In genomic region chr12:19561411-19561961, GRCh38 we compare ENCODE assay signal across 18 cellular contexts.
A peak's percentile ranks its signal among the peaks of the same experiment; 100 is the strongest.
DNase-seq lines count a peak whose midpoint lies in the region; ATAC-seq and TF ChIP-seq lines count a peak whose summit lies in the region.
"Had no signal": no experiment of that assay in that cellular context is flagged by ENCODE, and none has a peak within 500 bp of the region (broad histone marks: within the 10 kb centered on the region; RNA-seq: fewer than 3 reads in every experiment).

No MANE protein-coding gene starts in this region.

- H3K9me3 ChIP-seq in DND-41 (ENCODE audit: insufficient read depth, low read length, severe bottlenecking) (no peaks in the 10 kb centered on the region), IMR-90 (ENCODE audit: control insufficient read depth, insufficient read depth, low read length) (no peaks in the 10 kb centered on the region), parathyroid adenoma (ENCODE audit: control insufficient read depth, low read length) (no peaks in the 10 kb centered on the region)
- H3K9me3 ChIP-seq: HAP-1 had no signal

- H3K9me1 ChIP-seq in IMR-90 (ENCODE audit: insufficient read depth, low read length) = no peaks in the 10 kb centered on the region

- H2AFZ ChIP-seq in DND-41 (ENCODE audit: low read depth, low read length) (no peak overlapping the region), IMR-90 (replicated peaks; ENCODE audit: low read length, poor library complexity) (no peak overlapping the region), parathyroid adenoma (no peak overlapping the region)
- H2AFZ ChIP-seq: PC-9 had no signal

- H3K27me3 ChIP-seq in DND-41 (ENCODE audit: insufficient read depth, low read length, poor library complexity) (no peaks in the 10 kb centered on the region), IMR-90 (ENCODE audit: control insufficient read depth, insufficient read depth, low read length) (no peaks in the 10 kb centered on the region), parathyroid adenoma (ENCODE audit: control insufficient read depth, insufficient read depth, low read length) (no peaks in the 10 kb centered on the region)

- no peak overlapping the region for H2BK5ac ChIP-seq in IMR-90 (ENCODE audit: low read depth, low read length, poor library complexity, severe bottlenecking)

- H3K23ac ChIP-seq in IMR-90 (ENCODE audit: low read depth, low read length) = 0 out of 2 replicates have a peak overlapping the region, but pooled peaks have one; percentile 24

- no peak overlapping the region for H3K18ac ChIP-seq in IMR-90 (ENCODE audit: low read depth, low read length)

- no peak overlapping the region for H3K27ac Mint-ChIP-seq in chondrocyte (ENCODE audit: unreplicated experiment)
- H3K27ac Mint-ChIP-seq: CD14-positive monocyte had no signal

- H3K4me2 ChIP-seq in DND-41 (ENCODE audit: insufficient read depth, low read length) (no peak overlapping the region), IMR-90 (ENCODE audit: low read depth, low read length) (no peak overlapping the region), parathyroid adenoma (ENCODE audit: low read length) (peak overlapping the region; percentile 11)
- H3K4me2 ChIP-seq: PC-9 had no signal

- intact Hi-C loops in IMR-90 (cut with micrococcal nuclease) = no loop called here

- H4K91ac ChIP-seq in IMR-90 (ENCODE audit: insufficient read depth, low read depth, low read length) = no peak overlapping the region

- no peak overlapping the region for H2AK9ac ChIP-seq in IMR-90 (replicated peaks; ENCODE audit: low read depth, low read length, poor library complexity)

- TF ChIP-seq CTCF in DND-41 (IDR thresholded peaks at IDR 0.05; ENCODE audit: borderline replicate concordance, extremely low read depth, low read length, poor library complexity, severe bottlenecking) (no peak), IMR-90 (conservative IDR thresholded peaks at IDR 0.05; ENCODE audit: low read depth, low read length) (no peak), parathyroid adenoma (IDR thresholded peaks at IDR 0.05) (no peak), chondrocyte (IDR thresholded peaks at IDR 0.05) (no peak)

- H3K27me3 Mint-ChIP-seq in chondrocyte (ENCODE audit: low read depth) = no peaks in the 10 kb centered on the region

- peak; percentile 44; the same call in 1 of the 3 replicates for ATAC-seq in DND-41 (ENCODE audit: insufficient read depth, low read depth)
- ATAC-seq in IMR-90 (ENCODE audit: low read depth) = peak; percentile 21; the same call in 1 of the 2 replicates
- ATAC-seq in GM21576 (IDR thresholded peaks at IDR 0.05; ENCODE audit: unreplicated experiment) = no peak
- ATAC-seq: K562 had no signal

- H3K9ac ChIP-seq in DND-41 (ENCODE audit: low read depth, low read length) (no peak overlapping the region), IMR-90 (ENCODE audit: low read depth, low read length) (no peak overlapping the region), parathyroid adenoma (no peak overlapping the region)

- peaks cover 9% of the 10 kb centered on the region for H3K4me1 Mint-ChIP-seq in chondrocyte (ENCODE audit: low read depth)
- H3K4me1 Mint-ChIP-seq: CD14-positive monocyte had no signal

- in situ Hi-C loops in IMR-90 (cut with MboI; ENCODE audit: low sequenced_read_pairs) = no loop called here

- H3K27ac ChIP-seq in DND-41 (ENCODE audit: low read length) (no peak overlapping the region), IMR-90 (ENCODE audit: insufficient read depth, low read length) (no peak overlapping the region), parathyroid adenoma (no peak overlapping the region)
- H3K27ac ChIP-seq: HL-60, PC-9 had no signal

- no peak overlapping the region for H3K56ac ChIP-seq in IMR-90 (ENCODE audit: extremely low read depth, insufficient read depth, low read length)

- DNase-seq in DND-41 (no peak), IMR-90 (peak; percentile 26), brain pericyte (ENCODE audit: low read depth, low spot score) (peak; percentile 18), occipital lobe (lab: John Stamatoyannopoulos, UW) (no peak), NCI-H187 (lab: John Stamatoyannopoulos, UW) (no peak), chondrocyte (ENCODE audit: low spot score) (no peak)
- DNase-seq: ACHN, AML-193, NCI-H1417 treated with DMSO at 0.1 percent for 48 hours, NCI-H2081, NCI-H510A, PC-9 had no signal

- peaks cover 6% of the 10 kb centered on the region for H3K9me3 Mint-ChIP-seq in chondrocyte (ENCODE audit: low read depth)

- H3K4me3 ChIP-seq in DND-41 (ENCODE audit: low read depth in 1 of 2, low read length in 2 of 2) (no peak overlapping the region), IMR-90 (ENCODE audit: insufficient read depth, low read depth, low read length) (no peak overlapping the region), parathyroid adenoma (ENCODE audit: low read depth, low read length) (no peak overlapping the region)
- H3K4me3 ChIP-seq: HAP-1, K562, PC-9 had no signal

- H2BK20ac ChIP-seq in IMR-90 (ENCODE audit: low read depth, low read length) = no peak overlapping the region

- no peak overlapping the region for H3K14ac ChIP-seq in IMR-90 (replicated peaks; ENCODE audit: low read depth, low read length)

- CTCF ChIA-PET in IMR-90 (lab: Yijun Ruan, JAX) = interaction anchor here (0.7 kb wide), 1 partner anchor 39 kb away, joined by 4 read pairs; no protein-coding TSS in a partner anchor

- no peak overlapping the region for H2AK5ac ChIP-seq in IMR-90 (ENCODE audit: low read depth, low read length)

- BruUV-seq in IMR-90 (replicated peaks; lab: Mats Ljungman, UMichigan) = no TSS peak

- no peaks in the 10 kb centered on the region for H3K79me1 ChIP-seq in IMR-90 (ENCODE audit: low read depth in 1 of 2, low read length in 2 of 2)

- TF ChIP-seq POLR2A in IMR-90 (IDR thresholded peaks at IDR 0.05; ENCODE audit: low read depth, low read length) = no peak

- no peak overlapping the region for H3K4ac ChIP-seq in IMR-90 (ENCODE audit: low read depth, low read length)

- H3K4me1 ChIP-seq in DND-41 (ENCODE audit: insufficient read depth, low read length) (no peaks in the 10 kb centered on the region), IMR-90 (ENCODE audit: control insufficient read depth, insufficient read depth, low read length) (no peaks in the 10 kb centered on the region), parathyroid adenoma (no peaks in the 10 kb centered on the region)
- H3K4me1 ChIP-seq: HAP-1 had no signal

- POLR2A ChIA-PET in IMR-90 (lab: Charles Lee; ENCODE audit: unreplicated experiment) = no interaction called here

- no peaks in the 10 kb centered on the region for H4K20me1 ChIP-seq in DND-41 (ENCODE audit: insufficient read depth, low read length)
- no peaks in the 10 kb centered on the region for H4K20me1 ChIP-seq in IMR-90 (ENCODE audit: insufficient read depth, low read length)

- dilution Hi-C loops in IMR-90 (cut with HindIII; ENCODE audit: low sequenced_read_pairs, unreplicated experiment) = no loop called here

- H3K36me3 Mint-ChIP-seq in chondrocyte (ENCODE audit: low read depth) = peaks cover 11% of the 10 kb centered on the region

- H4K8ac ChIP-seq in IMR-90 (ENCODE audit: low read depth in 2 of 2, low read length in 2 of 2) = no peak overlapping the region

- no peak overlapping the region for H2BK120ac ChIP-seq in IMR-90 (ENCODE audit: low read depth, low read length)

- H3K36me3 ChIP-seq in DND-41 (ENCODE audit: insufficient read depth, low read length) (no peaks in the 10 kb centered on the region), IMR-90 (ENCODE audit: control insufficient read depth, insufficient read depth, low read length) (no peaks in the 10 kb centered on the region), parathyroid adenoma (ENCODE audit: control insufficient read depth, insufficient read depth, low read length) (no peaks in the 10 kb centered on the region)
- H3K36me3 ChIP-seq: HAP-1 had no signal

- H4K5ac ChIP-seq in IMR-90 (ENCODE audit: low read depth, low read length) = no peak overlapping the region; the same call in 1 of the 2 replicates

- no peak for TF ChIP-seq RAD21 in IMR-90 (IDR thresholded peaks at IDR 0.05; ENCODE audit: low read length)

- no peak overlapping the region for H2BK15ac ChIP-seq in IMR-90 (ENCODE audit: low read depth, low read length)

- H3K79me2 ChIP-seq in DND-41 (ENCODE audit: insufficient read depth, low read length) = no peaks in the 10 kb centered on the region
- H3K79me2 ChIP-seq in parathyroid adenoma = no peaks in the 10 kb centered on the region

- H3K4me3 Mint-ChIP-seq in chondrocyte (ENCODE audit: unreplicated experiment) = no peak overlapping the region
- H3K4me3 Mint-ChIP-seq: CD14-positive monocyte had no signal

TF ChIP-seq in IMR-90, 13 proteins besides CTCF, POLR2A, EP300 and RAD21 (continues in another document):
- no peak for TF ChIP-seq MXI1 (IDR thresholded peaks at IDR 0.05; ENCODE audit: borderline replicate concordance, low read depth, low read length)
- no peak for TF ChIP-seq CHD1 (IDR thresholded peaks at IDR 0.05; ENCODE audit: low read depth, low read length)
- TF ChIP-seq SMC3 (IDR thresholded peaks at IDR 0.05; ENCODE audit: low read depth, low read length) = no peak
- no peak for TF ChIP-seq USF2 (IDR thresholded peaks at IDR 0.05; ENCODE audit: low read depth, low read length)
- TF ChIP-seq RFX5 (IDR thresholded peaks at IDR 0.05; ENCODE audit: low read depth, low read length) = no peak
- TF ChIP-seq, protein P1, sequence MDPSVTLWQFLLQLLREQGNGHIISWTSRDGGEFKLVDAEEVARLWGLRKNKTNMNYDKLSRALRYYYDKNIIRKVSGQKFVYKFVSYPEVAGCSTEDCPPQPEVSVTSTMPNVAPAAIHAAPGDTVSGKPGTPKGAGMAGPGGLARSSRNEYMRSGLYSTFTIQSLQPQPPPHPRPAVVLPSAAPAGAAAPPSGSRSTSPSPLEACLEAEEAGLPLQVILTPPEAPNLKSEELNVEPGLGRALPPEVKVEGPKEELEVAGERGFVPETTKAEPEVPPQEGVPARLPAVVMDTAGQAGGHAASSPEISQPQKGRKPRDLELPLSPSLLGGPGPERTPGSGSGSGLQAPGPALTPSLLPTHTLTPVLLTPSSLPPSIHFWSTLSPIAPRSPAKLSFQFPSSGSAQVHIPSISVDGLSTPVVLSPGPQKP (IDR thresholded peaks at IDR 0.05; ENCODE audit: borderline replicate concordance, low read depth, low read length) = no peak
- TF ChIP-seq RCOR1 (IDR thresholded peaks at IDR 0.05; ENCODE audit: insufficient replicate concordance, low read length) = no peak
- TF ChIP-seq MAZ (IDR thresholded peaks at IDR 0.05; ENCODE audit: borderline replicate concordance, low read depth, low read length) = no peak
- no peak for TF ChIP-seq NFE2L2 (IDR thresholded peaks at IDR 0.05; ENCODE audit: low read depth, low read length)
- TF ChIP-seq MAFK (IDR thresholded peaks at IDR 0.05; ENCODE audit: low read depth, low read length) = no peak
- TF ChIP-seq FOS (IDR thresholded peaks at IDR 0.05; ENCODE audit: low read depth, low read length) = no peak
- no peak for TF ChIP-seq CEBPB (IDR thresholded peaks at IDR 0.05; ENCODE audit: low read depth, low read length)

Comparison
In these comparisons a context has a peak if more than half of its experiments do, and no peak if none do; other contexts are left out.
1. DNase-seq: peak in IMR-90 (single experiment) and brain pericyte (single experiment); none in DND-41 (single experiment), occipital lobe (single experiment), NCI-H187 (0 of 2) and chondrocyte (single experiment).